ENCODE assay signal across 9 cellular contexts in genomic region chr1:168580290-168580689, GRCh38. TPM values are rescaled to one million over a fixed set of nuclear protein-coding genes. Genes with fewer than 3 reads are reported as not detected.
"Had no signal": no experiment of that assay in that cellular context is flagged by ENCODE, and none has a peak within 500 bp of the region (broad histone marks: within the 10 kb centered on the region; RNA-seq: fewer than 3 reads in every experiment).

No MANE protein-coding gene starts in this region.

RNA-seq across cellular contexts. Expression of gene XCL1, which starts 3.9 kb away (rescaled TPM):
- total RNA-seq: bronchial epithelial cell, cerebellum, K562, M059J, PC-3, Peyer's patch, SJSA1 had no signal
- polyA plus RNA-seq: SK-N-SH had no signal

RNA-seq across cellular contexts. Expression of gene XCL2, which starts 36.5 kb away (rescaled TPM):
- total RNA-seq: activated CD4-positive, alpha-beta T cell treated with anti-CD3 and anti-CD28 coated beads, Interleukin-2, amount 10 ng/mL, durations not matched to agents 7 days and 5 days; bronchial epithelial cell; cerebellum; K562; PC-3; SJSA1 had no signal
- polyA plus RNA-seq: K562, SK-N-SH had no signal
